11 cellular contexts compared by ENCODE assay signal in the genomic region with DNA sequence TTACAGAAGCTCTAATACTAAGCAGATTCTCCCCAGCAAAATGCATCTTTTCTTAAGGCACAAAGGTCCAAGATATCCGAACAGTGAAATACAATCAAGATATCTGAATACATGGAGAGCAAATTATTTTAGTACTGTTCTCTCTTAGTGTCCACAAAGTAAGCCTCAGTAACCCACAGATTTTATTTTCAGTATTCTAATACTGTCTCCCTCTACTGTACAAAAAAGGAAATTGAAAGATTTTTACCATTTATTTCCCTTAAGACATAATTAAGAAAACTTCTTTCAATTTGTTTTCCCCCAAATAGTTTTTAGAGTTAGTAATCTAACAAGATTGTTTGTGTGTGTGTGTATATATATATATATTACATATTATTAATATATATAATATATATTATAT. TPM values are rescaled to one million over a fixed set of nuclear protein-coding genes. Genes with fewer than 3 reads are reported as not detected.
DNase-seq lines count a peak whose midpoint lies in the region; ATAC-seq and TF ChIP-seq lines count a peak whose summit lies in the region.
"Had no signal": no experiment of that assay in that cellular context is flagged by ENCODE, and none has a peak within 500 bp of the region (broad histone marks: within the 10 kb centered on the region; RNA-seq: fewer than 3 reads in every experiment).

No MANE protein-coding gene starts in this region.

- H3K4me3 ChIP-seq in A673 (ENCODE audit: low read depth, low read length, poor library complexity, severe bottlenecking) (no peak overlapping the region), OCI-LY3 (ENCODE audit: low read length) (no peak overlapping the region), fibroblast of mammary gland (ENCODE audit: control insufficient read depth, low read depth, low read length) (no peak overlapping the region)
- H3K4me3 ChIP-seq: colonic mucosa had no signal

- no peaks in the 10 kb centered on the region for H3K9me3 ChIP-seq in A673 (ENCODE audit: low read depth, low read length, poor library complexity, severe bottlenecking)
- no peaks in the 10 kb centered on the region for H3K9me3 ChIP-seq in OCI-LY3 (ENCODE audit: insufficient read depth, low read length)
- H3K9me3 ChIP-seq: colonic mucosa had no signal

- no peak for ATAC-seq in HG03095 (IDR thresholded peaks at IDR 0.05; ENCODE audit: unreplicated experiment)
- ATAC-seq: left colon had no signal

- H3K4me1 ChIP-seq in A673 (ENCODE audit: insufficient read depth, low read length, poor library complexity, severe bottlenecking) (no peaks in the 10 kb centered on the region), OCI-LY3 (ENCODE audit: low read length) (peaks cover 3% of the 10 kb centered on the region; the same call in 1 of the 2 replicates)
- H3K4me1 ChIP-seq: colonic mucosa had no signal

- no peaks in the 10 kb centered on the region for H3K27me3 ChIP-seq in A673 (replicated peaks; ENCODE audit: insufficient read depth, low read depth, low read length, poor library complexity)
- H3K27me3 ChIP-seq in OCI-LY3 (ENCODE audit: low read depth, low read length): no peaks in the 10 kb centered on the region
- H3K27me3 ChIP-seq: colonic mucosa had no signal

- intact Hi-C loops in A673 (cut with micrococcal nuclease; ENCODE audit: unreplicated experiment): no loop called here

- TF ChIP-seq CTCF in A673 (conservative IDR thresholded peaks at IDR 0.05; ENCODE audit: low read depth, low read length): peak; percentile 41; the same call in 1 of the 2 replicates
- TF ChIP-seq CTCF in OCI-LY3 (IDR thresholded peaks at IDR 0.05; ENCODE audit: low read depth, low read length): peak; percentile 38
- peak; percentile 27 for TF ChIP-seq CTCF in fibroblast of mammary gland (conservative IDR thresholded peaks at IDR 0.05; ENCODE audit: control insufficient read depth, insufficient read depth, low read depth, low read length)
- no peak for TF ChIP-seq CTCF in GM13976 (IDR thresholded peaks at IDR 0.05; ENCODE audit: borderline replicate concordance, control extremely low read depth, extremely low read depth, insufficient read depth, missing control alignments)

- POLR2A ChIA-PET in A673 (lab: Charles Lee; ENCODE audit: low non-redundant PET): no interaction called here

- H4K20me1 ChIP-seq in OCI-LY3 (ENCODE audit: insufficient read depth, low read length): no peaks in the 10 kb centered on the region

- H3K36me3 ChIP-seq in A673 (ENCODE audit: insufficient read depth, low read length, poor library complexity, severe bottlenecking): no peaks in the 10 kb centered on the region
- no peaks in the 10 kb centered on the region for H3K36me3 ChIP-seq in OCI-LY3 (replicated peaks; ENCODE audit: low read depth, low read length)
- H3K36me3 ChIP-seq: colonic mucosa had no signal

- no TSS peak for BruUV-seq in A673 (replicated peaks; lab: Mats Ljungman, UMichigan)

- DNase-seq in A673 (ENCODE audit: low spot score): peak; percentile 31
- peak; percentile 61 for DNase-seq in ELR (ENCODE audit: low read depth)
- no peak for DNase-seq in fibroblast of mammary gland (ENCODE audit: low read depth)
- DNase-seq in GM13976 (ENCODE audit: low spot score): no peak
- DNase-seq in NCI-H2029 treated with DMSO at 0.1 percent for 48 hours (lab: John Stamatoyannopoulos, UW): no peak
- no peak for DNase-seq in middle frontal gyrus (ENCODE audit: extremely low spot score, low spot score)
- DNase-seq: colonic mucosa, GF-D8, left colon had no signal

- H3K4me2 ChIP-seq in OCI-LY3 (ENCODE audit: low read length): peak overlapping the region; percentile 34

- CTCF ChIA-PET in A673 (lab: Charles Lee): no interaction called here

- no peak overlapping the region for H3K9ac ChIP-seq in OCI-LY3 (ENCODE audit: low read length)

- H2AFZ ChIP-seq in OCI-LY3 (ENCODE audit: low read depth, low read length): 0 out of 2 replicates have a peak overlapping the region, but pooled peaks have one; percentile 39

- in situ Hi-C loops in GM13976 (cut with MboI; ENCODE audit: low sequenced_read_pairs, unreplicated experiment): no loop called here

- H3K27ac ChIP-seq in A673 (ENCODE audit: low read depth, low read length, poor library complexity, severe bottlenecking) (no peak overlapping the region), OCI-LY3 (ENCODE audit: low read length) (no peak overlapping the region)
- H3K27ac ChIP-seq: colonic mucosa had no signal

- no peaks in the 10 kb centered on the region for H3K79me2 ChIP-seq in OCI-LY3 (ENCODE audit: low read length)

RNA-seq across cellular contexts. Expression of gene NOL6, which starts 24.7 kb away (rescaled TPM):
- total RNA-seq in A673 (2021): 36.3 and 49.6 TPM in 2 replicates

RNA-seq across cellular contexts. Expression of gene ANKRD18B, which starts 25.7 kb away (rescaled TPM):
- total RNA-seq in A673 (2021): not detected in 2 replicates

RNA-seq across cellular contexts. Expression of gene AQP3, which starts 51.0 kb away (rescaled TPM):
- 0.37 and 0.43 TPM in 2 replicates for total RNA-seq in A673 (2021)

Comparison
In these comparisons a context has a peak if more than half of its experiments do, and no peak if none do; other contexts are left out.
1. DNase-seq: peak in A673 (single experiment) and ELR (single experiment); none in fibroblast of mammary gland (single experiment), GM13976 (single experiment), NCI-H2029 treated with DMSO at 0.1 percent for 48 hours (single experiment) and middle frontal gyrus (single experiment).